Comparison of ENCODE assay signal across 21 cellular contexts in genomic region chrX:43728966-43729365, GRCh38.
DNase-seq lines count a peak whose midpoint lies in the region; ATAC-seq, FAIRE-seq and TF ChIP-seq lines count a peak whose summit lies in the region.
"Had no signal": no experiment of that assay in that cellular context is flagged by ENCODE, and none has a peak within 500 bp of the region (broad histone marks: within the 10 kb centered on the region; RNA-seq: fewer than 3 reads in every experiment).

No MANE protein-coding gene starts in this region.

- FAIRE-seq in frontal cortex (lab: Jason Lieb, UNC), result no peak
- FAIRE-seq: GM12891, GM18507, H1 had no signal

- ATAC-seq in GM21423 (IDR thresholded peaks at IDR 0.05; ENCODE audit: unreplicated experiment), result no peak

- H3K9ac ChIP-seq in subcutaneous abdominal adipose tissue (ENCODE audit: low read length in 5 of 5), result no peak overlapping the region
- H3K9ac ChIP-seq: GM23248 had no signal

- H3K27ac ChIP-seq in neutrophil, result peak overlapping the region; percentile 71
- peak overlapping the region; percentile 76 for H3K27ac ChIP-seq in subcutaneous abdominal adipose tissue (ENCODE audit: low read depth, low read length)
- H3K27ac ChIP-seq: GM23248 had no signal

- H3K4me1 ChIP-seq in neutrophil (ENCODE audit: control insufficient read depth in 1 of 2, insufficient read depth in 1 of 2, low read depth in 1 of 2, low read length in 1 of 2) (peaks cover 8 to 27% of the 10 kb centered on the region in 2 experiments), subcutaneous abdominal adipose tissue (ENCODE audit: control insufficient read depth in 5 of 5, insufficient read depth in 5 of 5, low read length in 5 of 5) (peaks cover 0 to 11% (median 5%) of the 10 kb centered on the region in 5 donors)

- H3K36me3 ChIP-seq in neutrophil (no peaks in the 10 kb centered on the region), subcutaneous abdominal adipose tissue (ENCODE audit: control insufficient read depth in 5 of 5, insufficient read depth in 5 of 5, low read length in 5 of 5) (peaks cover 8 to 24% (median 14%) of the 10 kb centered on the region in 5 donors)

- peak; percentile 31 for DNase-seq in CD1c-positive myeloid dendritic cell (ENCODE audit: extremely low spot score)
- no peak for DNase-seq in NCI-H226
- DNase-seq in frontal cortex (ENCODE audit: low spot score in 2 of 2), result no peak
- DNase-seq in NCI-H82 treated with DMSO at 0.1 percent for 48 hours (lab: John Stamatoyannopoulos, UW; ENCODE audit: unreplicated experiment), result no peak
- DNase-seq: C1 segment of cervical spinal cord; Calu3; CD4-positive, alpha-beta T cell; CD8-positive, alpha-beta memory T cell; DMS53; DMS79 treated with DMSO at 0.1 percent for 48 hours; GF-D8; GM23248; H7; HCEC 1CT had no signal

- no peaks in the 10 kb centered on the region for H3K27me3 Mint-ChIP-seq in dendritic cell treated with granulocyte-macrophage colony-stimulating factor and Interleukin-4, amounts not matched to agents 40 ng/mL and 50 ng/mL, for 4 days

- H3K9me3 ChIP-seq in neutrophil, result no peaks in the 10 kb centered on the region
- no peaks in the 10 kb centered on the region for H3K9me3 ChIP-seq in subcutaneous abdominal adipose tissue (ENCODE audit: control insufficient read depth in 5 of 5, low read length in 5 of 5)

- intact Hi-C loops in dendritic cell treated with granulocyte-macrophage colony-stimulating factor and Interleukin-4, amounts not matched to agents 40 ng/mL and 50 ng/mL, for 4 days (cut with micrococcal nuclease), result no loop called here

- TF ChIP-seq CTCF in neutrophil (IDR thresholded peaks at IDR 0.05), result no peak

- H3K4me1 Mint-ChIP-seq in dendritic cell treated with granulocyte-macrophage colony-stimulating factor and Interleukin-4, amounts not matched to agents 40 ng/mL and 50 ng/mL, for 4 days (ENCODE audit: low read depth), result peaks cover 35% of the 10 kb centered on the region

- no peaks in the 10 kb centered on the region for H3K9me3 Mint-ChIP-seq in dendritic cell treated with granulocyte-macrophage colony-stimulating factor and Interleukin-4, amounts not matched to agents 40 ng/mL and 50 ng/mL, for 4 days
- H3K9me3 Mint-ChIP-seq: CD4-positive, alpha-beta T cell; CD8-positive, alpha-beta memory T cell had no signal

- peak overlapping the region; percentile 30 for H3K27ac Mint-ChIP-seq in dendritic cell treated with granulocyte-macrophage colony-stimulating factor and Interleukin-4, amounts not matched to agents 40 ng/mL and 50 ng/mL, for 4 days
- H3K27ac Mint-ChIP-seq: CD4-positive, alpha-beta T cell; CD8-positive, alpha-beta memory T cell had no signal

- H3K4me3 Mint-ChIP-seq in dendritic cell treated with granulocyte-macrophage colony-stimulating factor and Interleukin-4, amounts not matched to agents 40 ng/mL and 50 ng/mL, for 4 days, result no peak overlapping the region
- H3K4me3 Mint-ChIP-seq: CD4-positive, alpha-beta T cell; CD8-positive, alpha-beta memory T cell had no signal

- H3K27me3 ChIP-seq in neutrophil (no peaks in the 10 kb centered on the region), subcutaneous abdominal adipose tissue (ENCODE audit: control insufficient read depth in 5 of 5, insufficient read depth in 4 of 5, low read length in 5 of 5) (peaks cover 0 to 2% (median 0%) of the 10 kb centered on the region in 5 donors)

- H3K36me3 Mint-ChIP-seq in dendritic cell treated with granulocyte-macrophage colony-stimulating factor and Interleukin-4, amounts not matched to agents 40 ng/mL and 50 ng/mL, for 4 days (ENCODE audit: low read depth), result peaks cover 73% of the 10 kb centered on the region
- H3K36me3 Mint-ChIP-seq: CD8-positive, alpha-beta memory T cell had no signal

- no peak overlapping the region for H3K4me3 ChIP-seq in neutrophil (ENCODE audit: low read depth in 1 of 2, low read length in 1 of 2)
- H3K4me3 ChIP-seq in subcutaneous abdominal adipose tissue (ENCODE audit: low read depth in 1 of 5, low read length in 5 of 5), result no peak overlapping the region
- H3K4me3 ChIP-seq: GM23248 had no signal
